Comparison of ENCODE assay signal across 19 cellular contexts in genomic region chr7:84022009-84022408, GRCh38.
"Had no signal": no experiment of that assay in that cellular context is flagged by ENCODE, and none has a peak within 500 bp of the region (broad histone marks: within the 10 kb centered on the region; RNA-seq: fewer than 3 reads in every experiment).

No MANE protein-coding gene starts in this region.

- H3K36me3 ChIP-seq: breast epithelium had no signal

- H3K27me3 ChIP-seq: breast epithelium had no signal

- H3K9me3 ChIP-seq: breast epithelium had no signal

- H3K4me1 ChIP-seq: breast epithelium had no signal

- ATAC-seq: activated CD8-positive, alpha-beta T cell treated with anti-CD3 and anti-CD28 coated beads, Interleukin-2, amount 10 ng/mL, durations not matched to agents 7 days and 5 days had no signal

- H3K4me3 ChIP-seq: breast epithelium had no signal

- DNase-seq: activated CD4-positive, CD25-positive, alpha-beta regulatory T cell; activated CD8-positive, alpha-beta memory T cell treated with anti-CD3 and anti-CD28 coated beads, Interleukin-2, amount 50 U/mL, for 48 hours; activated CD8-positive, alpha-beta T cell treated with anti-CD3 and anti-CD28 coated beads, Interleukin-2, amount 10 ng/mL, durations not matched to agents 7 days and 5 days; activated effector memory CD4-positive, alpha-beta T cell treated with Interleukin-2 at 50 U/mL for 16 hours; activated naive CD4-positive, alpha-beta T cell; activated T-cell treated with anti-CD3 and anti-CD28 coated beads, Interleukin-2, amount 50 U/mL, for 1 hour; aorta; caudate nucleus; Kasumi-1; NCI-H1105 treated with DMSO at 0.1 percent for 48 hours; NCI-H1436 treated with DMSO at 0.1 percent for 48 hours; NCI-H2081; NK-92 treated with Interleukin-12 subunit alpha and Interleukin-12 subunit beta, amount 100 ng/mL, for 24 hours; SIG-M5; T-helper 1 cell had no signal

- H3K9me3 Mint-ChIP-seq: activated naive CD4-positive, alpha-beta T cell treated with anti-CD3 and anti-CD28 coated beads, Interleukin-2, amount 50 U/mL, for 24 hours; activated T-helper 1 cell treated with anti-CD3 and anti-CD28 coated beads, Interleukin-12 subunit alpha, Interleukin-12 subunit beta, Interleukin-2, Interleukin-4 antibody, amounts not matched to agents 30 ng/mL and 10 ng/mL and 1 ng/mL, durations not matched to agents 14 hours and 24 hours and 36 hours had no signal

- H3K4me3 Mint-ChIP-seq: activated CD8-positive, alpha-beta T cell treated with anti-CD3 and anti-CD28 coated beads, Interleukin-2, amount 10 ng/mL, durations not matched to agents 7 days and 5 days; activated naive CD4-positive, alpha-beta T cell treated with anti-CD3 and anti-CD28 coated beads, Interleukin-2, amount 50 U/mL, for 24 hours; activated T-helper 1 cell treated with anti-CD3 and anti-CD28 coated beads, Interleukin-12 subunit alpha, Interleukin-12 subunit beta, Interleukin-2, Interleukin-4 antibody, amounts not matched to agents 30 ng/mL and 10 ng/mL and 1 ng/mL, durations not matched to agents 14 hours and 24 hours and 36 hours had no signal

- H3K27me3 Mint-ChIP-seq: activated naive CD4-positive, alpha-beta T cell treated with anti-CD3 and anti-CD28 coated beads, Interleukin-2, amount 50 U/mL, for 24 hours had no signal

- H3K27ac ChIP-seq: breast epithelium, VCaP had no signal

- H3K36me3 Mint-ChIP-seq: activated naive CD4-positive, alpha-beta T cell treated with anti-CD3 and anti-CD28 coated beads, Interleukin-2, amount 50 U/mL, for 24 hours had no signal

- H3K4me1 Mint-ChIP-seq: activated naive CD4-positive, alpha-beta T cell treated with anti-CD3 and anti-CD28 coated beads, Interleukin-2, amount 50 U/mL, for 24 hours had no signal

- H3K27ac Mint-ChIP-seq: activated CD8-positive, alpha-beta T cell treated with anti-CD3 and anti-CD28 coated beads, Interleukin-2, amount 10 ng/mL, durations not matched to agents 7 days and 5 days; activated naive CD4-positive, alpha-beta T cell treated with anti-CD3 and anti-CD28 coated beads, Interleukin-2, amount 50 U/mL, for 24 hours; activated T-helper 1 cell treated with anti-CD3 and anti-CD28 coated beads, Interleukin-12 subunit alpha, Interleukin-12 subunit beta, Interleukin-2, Interleukin-4 antibody, amounts not matched to agents 30 ng/mL and 10 ng/mL and 1 ng/mL, durations not matched to agents 14 hours and 24 hours and 36 hours had no signal
